Comparison of ENCODE assay signal across 8 cellular contexts in genomic region chr10:38403347-38404117, GRCh38.
DNase-seq lines count a peak whose midpoint lies in the region; ATAC-seq and TF ChIP-seq lines count a peak whose summit lies in the region.
"Not testable (repeated sequence)": the region's sequence is repeated elsewhere in the genome, so short reads cannot be mapped to it uniquely, and the experiment has no call there.

No MANE protein-coding gene starts in this region.

- H3K79me1 ChIP-seq in H9 (ENCODE audit: insufficient read depth, low read depth, low read length, poor library complexity, severe bottlenecking) = not testable (repeated sequence)

- H2BK12ac ChIP-seq in H9 (ENCODE audit: insufficient read length, low read depth, low read length) = not testable (repeated sequence)

- H3K4ac ChIP-seq in H9 (ENCODE audit: low read depth, low read length) = not testable (repeated sequence)

- peak overlapping the region; percentile 68 for H3K4me3 ChIP-seq in RWPE2 (ENCODE audit: severe bottlenecking)
- peak overlapping the region; percentile 27 for H3K4me3 ChIP-seq in ectodermal cell (ENCODE audit: insufficient read depth, low read depth, low read length)
- H3K4me3 ChIP-seq in right atrium auricular region = peak overlapping the region; percentile 34 to 53

- not testable (repeated sequence) for H3K9me3 ChIP-seq in H9 (ENCODE audit: control insufficient read depth, low read depth, low read length); RWPE2 (ENCODE audit: severe bottlenecking); ectodermal cell (ENCODE audit: control insufficient read depth, low read length); right atrium auricular region

- not testable (repeated sequence) for H3K79me2 ChIP-seq in H9 (ENCODE audit: insufficient read depth, low read length)

- in situ Hi-C loops in ACHN (cut with HindIII; ENCODE audit: low pct_ligation_motif_present, low pct_unique_long_range_greater_than_20kb, low sequenced_read_pairs) = not testable (repeated sequence)

- peak; percentile 1 for DNase-seq in ACHN
- DNase-seq in H9; RWPE2 (ENCODE audit: low spot score); activated naive CD8-positive, alpha-beta T cell treated with anti-CD3 and anti-CD28 coated beads for 36 hours; right atrium auricular region (ENCODE audit: low spot score); naive B cell; stimulated activated naive B cell treated with anti-CD40 and anti-IgM and Interleukin-4, amounts not matched to agents 10 μg/mL and 1 μg/mL and 100 μg/mL, for 72 hours: not testable (repeated sequence)

- H4K91ac ChIP-seq in H9 (ENCODE audit: insufficient read length, low read depth, low read length) = not testable (repeated sequence)

- not testable (repeated sequence) for H3K18ac ChIP-seq in H9 (ENCODE audit: insufficient read length, low read depth, low read length)

- not testable (repeated sequence) for H2BK15ac ChIP-seq in H9 (ENCODE audit: low read depth, low read length)

- TF ChIP-seq CTCF in H9 (conservative IDR thresholded peaks at IDR 0.05); RWPE2 (IDR thresholded peaks at IDR 0.05; ENCODE audit: poor library complexity, severe bottlenecking); right atrium auricular region (IDR thresholded peaks at IDR 0.05): not testable (repeated sequence)

- H3K56ac ChIP-seq in H9 (ENCODE audit: insufficient read length, low read depth, low read length) = not testable (repeated sequence)

- not testable (repeated sequence) for H2BK20ac ChIP-seq in H9 (ENCODE audit: low read depth, low read length, poor library complexity, severe bottlenecking)

- not testable (repeated sequence) for H3K27me3 ChIP-seq in H9 (ENCODE audit: insufficient read depth, low read length); RWPE2 (ENCODE audit: insufficient read depth, poor library complexity, severe bottlenecking); ectodermal cell (ENCODE audit: control insufficient read depth, insufficient read depth, low read length, poor library complexity, severe bottlenecking); right atrium auricular region

- H4K5ac ChIP-seq in H9 (ENCODE audit: insufficient read length, low read depth, low read length) = not testable (repeated sequence)

- not testable (repeated sequence) for H2BK120ac ChIP-seq in H9 (ENCODE audit: low read depth, low read length, poor library complexity, severe bottlenecking)

- H2AK5ac ChIP-seq in H9 (ENCODE audit: insufficient read length, low read length) = not testable (repeated sequence)

- ATAC-seq in RWPE2 (ENCODE audit: low read depth); naive B cell (ENCODE audit: low read depth in 2 of 2); stimulated activated naive B cell treated with anti-CD40 and anti-IgM and Interleukin-4, amounts not matched to agents 10 μg/mL and 1 μg/mL and 100 μg/mL, for 72 hours (replicated peaks): not testable (repeated sequence)

- H3K4me3 Mint-ChIP-seq in H9 = peak overlapping the region; percentile 72 to 84
- H3K4me3 Mint-ChIP-seq in activated naive CD8-positive, alpha-beta T cell treated with anti-CD3 and anti-CD28 coated beads for 36 hours = peak overlapping the region; percentile 87
- peak overlapping the region; percentile 88 to 96 (median 92) for H3K4me3 Mint-ChIP-seq in naive B cell
- H3K4me3 Mint-ChIP-seq in stimulated activated naive B cell treated with anti-CD40 and anti-IgM and Interleukin-4, amounts not matched to agents 10 μg/mL and 1 μg/mL and 100 μg/mL, for 72 hours = peak overlapping the region; percentile 85 to 90

- not testable (repeated sequence) for H3K4me2 ChIP-seq in H9 (ENCODE audit: insufficient read depth, insufficient read length, low read length)

- not testable (repeated sequence) for H4K20me1 ChIP-seq in H9 (ENCODE audit: control insufficient read depth, insufficient read depth, insufficient read length)

- H3K23me2 ChIP-seq in H9 (ENCODE audit: insufficient read length, low read depth, low read length, poor library complexity, severe bottlenecking) = not testable (repeated sequence)

- not testable (repeated sequence) for H2BK5ac ChIP-seq in H9 (ENCODE audit: insufficient read length, low read length)

- H4K8ac ChIP-seq in H9 (replicated peaks; ENCODE audit: insufficient read length, low read depth, low read length) = not testable (repeated sequence)

- H3K14ac ChIP-seq in H9 (ENCODE audit: insufficient read depth, low read length) = not testable (repeated sequence)

- H3K9ac ChIP-seq in H9 (ENCODE audit: extremely low read depth, insufficient read length, low read length) = peak overlapping the region; percentile 50

- H3T11ph ChIP-seq in H9 (ENCODE audit: low read length) = not testable (repeated sequence)

- not testable (repeated sequence) for H3K36me3 ChIP-seq in RWPE2 (ENCODE audit: low read depth); ectodermal cell (ENCODE audit: control insufficient read depth, insufficient read depth, low read length); right atrium auricular region

- H3K27ac Mint-ChIP-seq in H9 (peak overlapping the region; percentile 93 to 94 (median 93); a peak in 6 of 7 replicates), naive B cell (peak overlapping the region; percentile 93 to 99 (median 98))
- H3K27ac Mint-ChIP-seq in activated naive CD8-positive, alpha-beta T cell treated with anti-CD3 and anti-CD28 coated beads for 36 hours = peak overlapping the region; percentile 97
- H3K27ac Mint-ChIP-seq in stimulated activated naive B cell treated with anti-CD40 and anti-IgM and Interleukin-4, amounts not matched to agents 10 μg/mL and 1 μg/mL and 100 μg/mL, for 72 hours = peak overlapping the region; percentile 98

- not testable (repeated sequence) for H3K27ac ChIP-seq in H9 (ENCODE audit: insufficient read length, low read depth, low read length)
- peak overlapping the region; percentile 70 for H3K27ac ChIP-seq in RWPE2 (ENCODE audit: poor library complexity, severe bottlenecking)
- peak overlapping the region; percentile 60 for H3K27ac ChIP-seq in ectodermal cell (ENCODE audit: insufficient read depth, low read depth, low read length, poor library complexity, severe bottlenecking)
- peak overlapping the region; percentile 84 to 90 for H3K27ac ChIP-seq in right atrium auricular region

- not testable (repeated sequence) for H3K23ac ChIP-seq in H9 (ENCODE audit: insufficient read length, low read depth, low read length)

- not testable (repeated sequence) for H3K4me1 Mint-ChIP-seq in H9; activated naive CD8-positive, alpha-beta T cell treated with anti-CD3 and anti-CD28 coated beads for 36 hours; stimulated activated naive B cell treated with anti-CD40 and anti-IgM and Interleukin-4, amounts not matched to agents 10 μg/mL and 1 μg/mL and 100 μg/mL, for 72 hours
- H3K4me1 Mint-ChIP-seq in naive B cell = peaks cover 3 to 11% (median 6%) of the 10 kb centered on the region in 3 donors

- not testable (repeated sequence) for H3K4me1 ChIP-seq in H9 (ENCODE audit: insufficient read depth, low read length); RWPE2 (ENCODE audit: insufficient read depth, poor library complexity, severe bottlenecking); ectodermal cell (ENCODE audit: control insufficient read depth, insufficient read depth, low read length); right atrium auricular region

- not testable (repeated sequence) for H3K27me3 Mint-ChIP-seq in H9 (ENCODE audit: low read depth); activated naive CD8-positive, alpha-beta T cell treated with anti-CD3 and anti-CD28 coated beads for 36 hours; naive B cell; stimulated activated naive B cell treated with anti-CD40 and anti-IgM and Interleukin-4, amounts not matched to agents 10 μg/mL and 1 μg/mL and 100 μg/mL, for 72 hours

- not testable (repeated sequence) for H3K36me3 Mint-ChIP-seq in H9 (ENCODE audit: insufficient read depth in 1 of 3, low read depth in 3 of 3); naive B cell; stimulated activated naive B cell treated with anti-CD40 and anti-IgM and Interleukin-4, amounts not matched to agents 10 μg/mL and 1 μg/mL and 100 μg/mL, for 72 hours
- peaks cover 13% of the 10 kb centered on the region for H3K36me3 Mint-ChIP-seq in activated naive CD8-positive, alpha-beta T cell treated with anti-CD3 and anti-CD28 coated beads for 36 hours

- H3K9me3 Mint-ChIP-seq in H9 = peaks cover 3 to 15% of the 10 kb centered on the region in 2 experiments; a peak in 3 of 5 replicates
- not testable (repeated sequence) for H3K9me3 Mint-ChIP-seq in activated naive CD8-positive, alpha-beta T cell treated with anti-CD3 and anti-CD28 coated beads for 36 hours; naive B cell; stimulated activated naive B cell treated with anti-CD40 and anti-IgM and Interleukin-4, amounts not matched to agents 10 μg/mL and 1 μg/mL and 100 μg/mL, for 72 hours

- H2AFZ ChIP-seq in H9 (ENCODE audit: low read length) = not testable (repeated sequence)

- WGBS in H9 (ENCODE audit: extremely low coverage, insufficient read length, low lambda C conversion rate) = no CpG with 5 or more reads among the region's 23 CpGs
- WGBS in ectodermal cell, 2 experiments = 88 to 89% methylated on average over 22 to 23 of the region's 23 CpGs
